8 cellular contexts compared by ENCODE assay signal in the genomic region with DNA sequence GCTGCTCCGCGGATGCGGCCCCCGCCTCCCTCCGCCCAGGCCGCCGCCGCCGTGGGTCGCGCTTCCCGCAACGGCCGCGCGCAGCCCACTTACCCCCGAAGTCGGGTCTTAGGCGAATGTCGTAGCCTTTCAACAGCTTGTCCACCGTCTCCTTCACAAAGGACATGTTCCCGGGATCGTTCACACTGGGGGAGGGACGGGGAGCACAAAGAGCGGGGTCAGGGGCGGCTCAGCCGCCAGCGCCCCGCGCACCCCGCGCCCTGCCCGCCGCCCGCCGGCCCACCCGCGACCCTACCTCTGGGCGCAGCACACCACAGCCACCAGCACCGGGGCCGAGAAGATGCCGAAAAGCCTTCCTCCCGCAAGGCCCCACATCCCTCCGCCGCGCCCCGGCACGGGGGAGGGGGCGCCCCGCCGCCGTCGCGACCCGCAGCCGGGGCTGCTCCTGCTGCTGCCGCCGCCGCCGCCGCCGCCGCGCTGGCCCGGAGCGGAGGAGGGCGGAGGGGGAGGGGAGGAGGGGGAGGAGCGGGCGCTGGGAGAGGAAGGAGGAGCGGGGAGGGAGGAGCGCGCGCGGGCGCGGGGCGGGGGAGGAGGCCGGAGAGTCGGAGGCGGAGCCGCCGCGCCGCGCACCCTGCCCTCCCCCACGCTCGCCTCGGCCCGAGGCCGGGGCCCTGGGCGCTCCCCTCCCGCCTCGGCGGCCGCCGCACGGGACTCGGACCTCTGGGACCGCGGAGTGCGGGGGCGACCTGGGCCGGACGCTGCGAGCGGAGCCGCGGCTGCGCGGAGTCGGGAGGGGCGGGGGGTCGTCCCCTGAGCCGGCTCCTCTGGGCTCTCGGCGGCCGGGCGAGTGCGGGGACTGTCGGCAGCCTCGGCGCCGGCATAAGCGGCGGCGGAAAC. TPM values are rescaled to one million over a fixed set of nuclear protein-coding genes. Genes with fewer than 3 reads are reported as not detected.
A peak's percentile ranks its signal among the peaks of the same experiment; 100 is the strongest.
DNase-seq lines count a peak whose midpoint lies in the region; ATAC-seq and TF ChIP-seq lines count a peak whose summit lies in the region.

A gene (minus strand): TSS at position 479 of the 897 bp plus-strand sequence.

- peaks cover 15% of the 10 kb centered on the region for H3K9me3 Mint-ChIP-seq in stimulated activated effector memory CD8-positive, alpha-beta T cell treated with anti-CD3 and anti-CD28 coated beads, Interleukin-12 subunit alpha, Interleukin-12 subunit beta, amount 100 ng/mL, for 72 hours

- no peaks in the 10 kb centered on the region for H3K4me1 Mint-ChIP-seq in stimulated activated effector memory CD8-positive, alpha-beta T cell treated with anti-CD3 and anti-CD28 coated beads, Interleukin-12 subunit alpha, Interleukin-12 subunit beta, amount 100 ng/mL, for 72 hours

- H3K4me3 Mint-ChIP-seq in stimulated activated effector memory CD8-positive, alpha-beta T cell treated with anti-CD3 and anti-CD28 coated beads, Interleukin-12 subunit alpha, Interleukin-12 subunit beta, amount 100 ng/mL, for 72 hours = no peak within 1 kb of the TSS

- H3K36me3 ChIP-seq in mucosa of descending colon (ENCODE audit: low read depth) = no peaks in the 10 kb centered on the region

- ATAC-seq in mucosa of descending colon = peak; percentile 55
- no peak for ATAC-seq in HG02840 (IDR thresholded peaks at IDR 0.05; ENCODE audit: low FRiP score, unreplicated experiment)
- no peak for ATAC-seq in stimulated activated effector memory CD8-positive, alpha-beta T cell treated with anti-CD3 and anti-CD28 coated beads, Interleukin-12 subunit alpha, Interleukin-12 subunit beta, amount 100 ng/mL, for 72 hours

- no peak within 1 kb of the TSS for H3K4me3 ChIP-seq in mucosa of descending colon

- DNase-seq in NCI-H1694 treated with DMSO at 0.1 percent for 48 hours (lab: John Stamatoyannopoulos, UW) = peak; percentile 4
- peak; percentile 87 for DNase-seq in ecto neural progenitor cell (ENCODE audit: low spot score)
- peak in 1 of 3 donors; percentile 33 for DNase-seq in mucosa of descending colon
- DNase-seq in stimulated activated naive CD4-positive, alpha-beta T cell (lab: John Stamatoyannopoulos, UW) = no peak
- no peak for DNase-seq in superior temporal gyrus (ENCODE audit: extremely low spot score)
- DNase-seq in stimulated activated effector memory CD8-positive, alpha-beta T cell treated with anti-CD3 and anti-CD28 coated beads, Interleukin-12 subunit alpha, Interleukin-12 subunit beta, amount 100 ng/mL, for 72 hours (ENCODE audit: low spot score in 2 of 2) = no peak

- H3K36me3 Mint-ChIP-seq in stimulated activated effector memory CD8-positive, alpha-beta T cell treated with anti-CD3 and anti-CD28 coated beads, Interleukin-12 subunit alpha, Interleukin-12 subunit beta, amount 100 ng/mL, for 72 hours = no peaks in the 10 kb centered on the region

- H3K27ac ChIP-seq in C4-2B = peak within 1 kb of the TSS; percentile 61

- no peak within 1 kb of the TSS for H3K27ac Mint-ChIP-seq in stimulated activated effector memory CD8-positive, alpha-beta T cell treated with anti-CD3 and anti-CD28 coated beads, Interleukin-12 subunit alpha, Interleukin-12 subunit beta, amount 100 ng/mL, for 72 hours

- intact Hi-C loops in mucosa of descending colon (cut with DNase I, micrococcal nuclease) = no loop called here

- TF ChIP-seq CTCF in C4-2B (conservative IDR thresholded peaks at IDR 0.05) (no peak), mucosa of descending colon (IDR thresholded peaks at IDR 0.05) (no peak)

- H3K4me1 ChIP-seq in mucosa of descending colon (ENCODE audit: low read depth) = no peaks in the 10 kb centered on the region

- H3K9me3 ChIP-seq in mucosa of descending colon = no peaks in the 10 kb centered on the region

RNA-seq across cellular contexts. Expression of the gene that starts here (rescaled TPM):
- 1 to 10 TPM in 2 of 3 donors, under 1 TPM in 1; 0.52 to 3.2 (median 3.1) TPM for total RNA-seq in mucosa of descending colon

Comparison
In these comparisons a context has a peak if more than half of its experiments do, and no peak if none do; other contexts are left out.
1. DNase-seq: peak in NCI-H1694 treated with DMSO at 0.1 percent for 48 hours (single experiment) and ecto neural progenitor cell (single experiment); none in stimulated activated naive CD4-positive, alpha-beta T cell (0 of 6), superior temporal gyrus (single experiment) and stimulated activated effector memory CD8-positive, alpha-beta T cell treated with anti-CD3 and anti-CD28 coated beads, Interleukin-12 subunit alpha, Interleukin-12 subunit beta, amount 100 ng/mL, for 72 hours (0 of 2).